ENCODE assay signal across 8 cellular contexts in genomic region chr17:28901866-28902818, GRCh38. TPM values are rescaled to one million over a fixed set of nuclear protein-coding genes. Genes with fewer than 3 reads are reported as not detected.
DNase-seq lines count a peak whose midpoint lies in the region; ATAC-seq and TF ChIP-seq lines count a peak whose summit lies in the region.

No MANE protein-coding gene starts in this region.

- POLR2A ChIA-PET in Panc1 (lab: Charles Lee), result interaction anchor here (0.5 kb wide), 1 partner anchor 39 kb away, joined by 3 read pairs; no protein-coding TSS in a partner anchor

- intact Hi-C loops in Panc1 (cut with micrococcal nuclease; ENCODE audit: unreplicated experiment), result loop anchor here (10.0 kb wide), 2 partner anchors 57 to 177 kb away; partner anchors contain the start of genes FAM222B, NEK8 and TLCD1
- intact Hi-C loops in heart right ventricle (cut with DNase I), result loop anchor here in 7 of 10 donors (5.0 to 10.0 kb wide), 7 partner anchors 35 to 175 kb away; partner anchors contain the start of genes ERAL1 (in 1 of the 7), NEK8 (in 1 of the 7) and TLCD1 (in 1 of the 7)

- peaks cover 10% of the 10 kb centered on the region for H3K4me1 ChIP-seq in Panc1 (ENCODE audit: control insufficient read depth, insufficient read depth, low read length)
- peaks cover 4 to 44% (median 17%) of the 10 kb centered on the region in 9 donors for H3K4me1 ChIP-seq in heart right ventricle

- CTCF ChIA-PET in Panc1 (lab: Charles Lee), result no interaction called here

- peak overlapping the region; percentile 95 for H3K27ac ChIP-seq in C4-2B
- H3K27ac ChIP-seq in Panc1 (ENCODE audit: low read length), result peak overlapping the region; percentile 48
- peak overlapping the region; percentile 48 to 88 (median 78) for H3K27ac ChIP-seq in heart right ventricle

- H3K36me3 ChIP-seq in Panc1 (ENCODE audit: control insufficient read depth, insufficient read depth, low read length) (no peaks in the 10 kb centered on the region; the same call in 1 of the 2 replicates), heart right ventricle (peaks cover 0 to 20% (median 18%) of the 10 kb centered on the region in 9 donors)

- no TSS peak for BruUV-seq in Panc1 (replicated peaks; lab: Mats Ljungman, UMichigan)

- H3K27me3 ChIP-seq in Panc1 (ENCODE audit: control insufficient read depth, insufficient read depth, low read length) (no peaks in the 10 kb centered on the region), heart right ventricle (no peaks in the 10 kb centered on the region)

- H3K9me3 ChIP-seq in Panc1 (ENCODE audit: control insufficient read depth, insufficient read depth, low read depth, low read length) (no peaks in the 10 kb centered on the region), heart right ventricle (no peaks in the 10 kb centered on the region)

- peak; percentile 20 for DNase-seq in HT1080 (ENCODE audit: low read depth)
- no peak for DNase-seq in Panc1 (ENCODE audit: low read depth, low spot score)
- DNase-seq in activated naive CD4-positive, alpha-beta T cell treated with anti-CD3 and anti-CD28 coated beads, Interleukin-2, amount 50 U/mL, for 16 hours, result peak; percentile 60
- DNase-seq in heart right ventricle, result peak in 1 of 2 donors; percentile 52
- DNase-seq in renal cortical epithelial cell (ENCODE audit: low read depth), result peak; percentile 54
- DNase-seq in pons (ENCODE audit: low spot score), result no peak

- H3K4me3 ChIP-seq in Panc1 (ENCODE audit: low read depth in 2 of 2, low read length in 2 of 2), result peak overlapping the region; percentile 62 to 63
- H3K4me3 ChIP-seq in heart right ventricle, result peak overlapping the region; percentile 19 to 83 (median 73)

- TF ChIP-seq CTCF in C4-2B (conservative IDR thresholded peaks at IDR 0.05) (no peak), Panc1 (IDR thresholded peaks at IDR 0.05) (no peak), heart right ventricle (IDR thresholded peaks at IDR 0.05) (no peak)

- WGBS in heart right ventricle, 2 donors, result 6% methylated on average over 61 to 62 of the region's 62 CpGs

- in situ Hi-C loops in Panc1 (cut with HindIII; ENCODE audit: low pct_unique_long_range_greater_than_20kb, low sequenced_read_pairs), result no loop called here

- ATAC-seq in GM19467 (IDR thresholded peaks at IDR 0.05; ENCODE audit: unreplicated experiment), result peak; percentile 38
- peak; percentile 66 for ATAC-seq in Panc1
- ATAC-seq in heart right ventricle, result peak; percentile 14 to 54 (median 45)

RNA-seq across cellular contexts. Expression of gene DHRS13, which starts 0.7 kb away (rescaled TPM):
- total RNA-seq in HT1080 (2014; rRNA removed; shearing (Covaris generic)), result 8.7 and 13.6 TPM in 2 replicates
- 7.0 and 7.8 TPM in 2 replicates for polyA plus RNA-seq in HT1080 (2015; cell fraction: cytosol; rRNA removed)
- 5.3 and 8.6 TPM in 2 replicates for polyA plus RNA-seq in HT1080 (2015; cell fraction: nucleus; rRNA removed)
- total RNA-seq in Panc1 (2021; ENCODE audit: unreplicated experiment) (5.2 TPM), heart right ventricle (1 to 10 TPM; 1.1 to 5.6 (median 2.2) TPM), renal cortical epithelial cell (8.0 and 16.5 TPM in 2 replicates)
- 6.3 TPM for polyA plus RNA-seq in Panc1 (2012; ENCODE audit: insufficient read length)
- polyA plus RNA-seq in heart right ventricle, result 1 to 10 TPM; 5.4 to 5.5 TPM

RNA-seq across cellular contexts. Expression of gene FLOT2, which starts 4.6 kb away (rescaled TPM):
- total RNA-seq in HT1080 (2014; rRNA removed; shearing (Covaris generic)), result 23.4 and 28.1 TPM in 2 replicates
- 46.8 and 46.9 TPM in 2 replicates for polyA plus RNA-seq in HT1080 (2015; cell fraction: cytosol; rRNA removed)
- polyA plus RNA-seq in HT1080 (2015; cell fraction: nucleus; rRNA removed), result 31.1 and 33.8 TPM in 2 replicates
- 110 TPM for total RNA-seq in Panc1 (2021; ENCODE audit: unreplicated experiment)
- polyA plus RNA-seq in Panc1 (2012; ENCODE audit: insufficient read length), result 195 TPM
- 100 to 1,000 TPM in 3 of 10 donors, 10 to 100 TPM in 7; 82.8 to 159 (median 90.7) TPM for total RNA-seq in heart right ventricle
- polyA plus RNA-seq in heart right ventricle, result 10 to 100 TPM; 38.3 to 51.6 TPM
- total RNA-seq in renal cortical epithelial cell, result 62.7 and 158 TPM in 2 replicates

RNA-seq across cellular contexts. Expression of gene ERAL1, which starts 47.3 kb away (rescaled TPM):
- 35.4 and 47.1 TPM in 2 replicates for total RNA-seq in HT1080 (2014; rRNA removed; shearing (Covaris generic))
- polyA plus RNA-seq in HT1080 (2015; cell fraction: cytosol; rRNA removed), result 69.2 and 72.9 TPM in 2 replicates
- 74.1 and 78.7 TPM in 2 replicates for polyA plus RNA-seq in HT1080 (2015; cell fraction: nucleus; rRNA removed)
- total RNA-seq in Panc1 (2021; ENCODE audit: unreplicated experiment) (74.2 TPM), heart right ventricle (10 to 100 TPM; 34.2 to 41.6 (median 39.2) TPM), renal cortical epithelial cell (25.7 and 42.8 TPM in 2 replicates)
- 62.9 TPM for polyA plus RNA-seq in Panc1 (2012; ENCODE audit: insufficient read length)
- 10 to 100 TPM; 32.3 to 48.2 TPM for polyA plus RNA-seq in heart right ventricle

RNA-seq across cellular contexts. Expression of gene PHF12, which starts 49.2 kb away (rescaled TPM):
- total RNA-seq in HT1080 (2014; rRNA removed; shearing (Covaris generic)), result 21.1 and 24.7 TPM in 2 replicates
- polyA plus RNA-seq in HT1080 (2015; cell fraction: cytosol; rRNA removed), result 12.6 and 18.9 TPM in 2 replicates
- polyA plus RNA-seq in HT1080 (2015; cell fraction: nucleus; rRNA removed), result 32.8 and 39.2 TPM in 2 replicates
- 79.1 TPM for total RNA-seq in Panc1 (2021; ENCODE audit: unreplicated experiment)
- polyA plus RNA-seq in Panc1 (2012; ENCODE audit: insufficient read length), result 104 TPM
- 10 to 100 TPM; 18.4 to 28.0 (median 21.6) TPM for total RNA-seq in heart right ventricle
- 10 to 100 TPM in 1 of 2 donors, 1 to 10 TPM in 1; 7.3 to 11.2 TPM for polyA plus RNA-seq in heart right ventricle
- 12.9 and 47.0 TPM in 2 replicates for total RNA-seq in renal cortical epithelial cell

RNA-seq across cellular contexts. Expression of gene FAM222B, which starts 59.6 kb away (rescaled TPM):
- total RNA-seq in HT1080 (2014; rRNA removed; shearing (Covaris generic)), result 4.4 and 11.9 TPM in 2 replicates
- polyA plus RNA-seq in HT1080 (2015; cell fraction: cytosol; rRNA removed), result 15.4 and 16.1 TPM in 2 replicates
- 6.5 and 10.9 TPM in 2 replicates for polyA plus RNA-seq in HT1080 (2015; cell fraction: nucleus; rRNA removed)
- 38.5 TPM for total RNA-seq in Panc1 (2021; ENCODE audit: unreplicated experiment)
- polyA plus RNA-seq in Panc1 (2012; ENCODE audit: insufficient read length), result 30.9 TPM
- 10 to 100 TPM; 13.2 to 19.4 (median 16.0) TPM for total RNA-seq in heart right ventricle
- 10 to 100 TPM in 1 of 2 donors, 1 to 10 TPM in 1; 8.7 to 13.2 TPM for polyA plus RNA-seq in heart right ventricle
- 1.4 and 14.9 TPM in 2 replicates for total RNA-seq in renal cortical epithelial cell

Comparison
In these comparisons a context has a peak if more than half of its experiments do, and no peak if none do; other contexts are left out.
1. DNase-seq: peak in HT1080 (single experiment), activated naive CD4-positive, alpha-beta T cell treated with anti-CD3 and anti-CD28 coated beads, Interleukin-2, amount 50 U/mL, for 16 hours (single experiment) and renal cortical epithelial cell (single experiment); none in Panc1 (single experiment) and pons (single experiment).
2. Peak in every context shown above with its lines, with median percentiles within 50 percentile points of each other: H3K27ac ChIP-seq and ATAC-seq.